Comparison of ENCODE assay signal across 1 cellular context in the genomic region with DNA sequence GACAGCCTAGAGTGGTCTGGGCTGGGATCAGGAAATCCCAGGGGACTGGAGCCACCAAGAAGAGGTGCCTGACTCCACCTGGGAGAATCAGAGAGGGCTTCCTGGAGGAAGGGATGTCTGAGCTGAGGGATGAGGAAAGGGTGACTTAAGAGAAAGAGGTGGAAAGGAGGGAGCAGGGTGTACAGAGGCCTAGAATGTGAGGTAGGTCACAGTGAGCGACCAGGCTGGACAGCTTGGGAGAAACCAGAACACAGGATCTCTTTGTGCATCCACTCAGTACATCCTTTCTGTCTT.
TF ChIP-seq lines count a peak whose summit lies in the region.

No MANE protein-coding gene starts in this region.

TF ChIP-seq in H1, 55 proteins besides CTCF, POLR2A, EP300 and RAD21:
- TF ChIP-seq, protein P1, sequence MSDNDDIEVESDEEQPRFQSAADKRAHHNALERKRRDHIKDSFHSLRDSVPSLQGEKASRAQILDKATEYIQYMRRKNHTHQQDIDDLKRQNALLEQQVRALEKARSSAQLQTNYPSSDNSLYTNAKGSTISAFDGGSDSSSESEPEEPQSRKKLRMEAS (IDR thresholded peaks at IDR 0.05) = no peak
- no peak for TF ChIP-seq TAF1 (IDR thresholded peaks at IDR 0.05; ENCODE audit: low read depth, low read length)
- TF ChIP-seq TAF7 (optimal IDR thresholded peaks at IDR 0.05; ENCODE audit: borderline replicate concordance, low read depth, low read length) = no peak
- TF ChIP-seq FOSL1 (IDR thresholded peaks at IDR 0.05; ENCODE audit: insufficient read depth, low read depth, low read length) = no peak
- no peak for TF ChIP-seq NRF1 (IDR thresholded peaks at IDR 0.05; ENCODE audit: low read depth, low read length)
- no peak for TF ChIP-seq BACH1 (IDR thresholded peaks at IDR 0.05; ENCODE audit: low read length)
- TF ChIP-seq, protein P2, sequence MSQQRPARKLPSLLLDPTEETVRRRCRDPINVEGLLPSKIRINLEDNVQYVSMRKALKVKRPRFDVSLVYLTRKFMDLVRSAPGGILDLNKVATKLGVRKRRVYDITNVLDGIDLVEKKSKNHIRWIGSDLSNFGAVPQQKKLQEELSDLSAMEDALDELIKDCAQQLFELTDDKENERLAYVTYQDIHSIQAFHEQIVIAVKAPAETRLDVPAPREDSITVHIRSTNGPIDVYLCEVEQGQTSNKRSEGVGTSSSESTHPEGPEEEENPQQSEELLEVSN (IDR thresholded peaks at IDR 0.05) = no peak
- TF ChIP-seq, protein P3, sequence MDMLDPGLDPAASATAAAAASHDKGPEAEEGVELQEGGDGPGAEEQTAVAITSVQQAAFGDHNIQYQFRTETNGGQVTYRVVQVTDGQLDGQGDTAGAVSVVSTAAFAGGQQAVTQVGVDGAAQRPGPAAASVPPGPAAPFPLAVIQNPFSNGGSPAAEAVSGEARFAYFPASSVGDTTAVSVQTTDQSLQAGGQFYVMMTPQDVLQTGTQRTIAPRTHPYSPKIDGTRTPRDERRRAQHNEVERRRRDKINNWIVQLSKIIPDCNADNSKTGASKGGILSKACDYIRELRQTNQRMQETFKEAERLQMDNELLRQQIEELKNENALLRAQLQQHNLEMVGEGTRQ (IDR thresholded peaks at IDR 0.05; ENCODE audit: low read length) = no peak
- TF ChIP-seq, protein P4, sequence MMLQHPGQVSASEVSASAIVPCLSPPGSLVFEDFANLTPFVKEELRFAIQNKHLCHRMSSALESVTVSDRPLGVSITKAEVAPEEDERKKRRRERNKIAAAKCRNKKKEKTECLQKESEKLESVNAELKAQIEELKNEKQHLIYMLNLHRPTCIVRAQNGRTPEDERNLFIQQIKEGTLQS (IDR thresholded peaks at IDR 0.05; ENCODE audit: insufficient read depth, low read depth, low read length) = no peak
- TF ChIP-seq EZH2 (IDR thresholded peaks at IDR 0.05; ENCODE audit: low read depth, low read length, severe bottlenecking) = no peak
- no peak for TF ChIP-seq KDM4A (IDR thresholded peaks at IDR 0.05; ENCODE audit: low read depth, low read length, severe bottlenecking)
- no peak for TF ChIP-seq SRF (IDR thresholded peaks at IDR 0.05; ENCODE audit: low read depth, low read length)
- no peak for TF ChIP-seq SAP30 (IDR thresholded peaks at IDR 0.05; ENCODE audit: insufficient read depth, insufficient replicate concordance, low read length)
- TF ChIP-seq PHF8 (conservative IDR thresholded peaks at IDR 0.05; ENCODE audit: low read depth, low read length) = no peak
- no peak for TF ChIP-seq RNF2 (IDR thresholded peaks at IDR 0.05; ENCODE audit: borderline replicate concordance, low read depth, low read length, missing control alignments, poor library complexity, severe bottlenecking)
- no peak for TF ChIP-seq EGR1 (IDR thresholded peaks at IDR 0.05; ENCODE audit: borderline replicate concordance, low read depth, low read length)
- TF ChIP-seq MAFK (IDR thresholded peaks at IDR 0.05; ENCODE audit: low read depth, low read length) = no peak
